ENCODE assay signal across 1 cellular context in genomic region chr5:60489377-60489776, GRCh38.
TF ChIP-seq lines count a peak whose summit lies in the region.

No MANE protein-coding gene starts in this region.

TF ChIP-seq in GM12878, 131 proteins besides CTCF, POLR2A, EP300 and RAD21:
- TF ChIP-seq LARP7 (IDR thresholded peaks at IDR 0.05) (no peak), EZH2 (IDR thresholded peaks at IDR 0.05; ENCODE audit: borderline replicate concordance, control insufficient read depth, low read depth, low read length) (no peak), SPI1 (IDR thresholded peaks at IDR 0.05; ENCODE audit: borderline replicate concordance, insufficient read depth, low read depth, low read length) (no peak), IKZF1 (conservative IDR thresholded peaks at IDR 0.05) (no peak), PRDM15 (CRISPR knock-in tag; IDR thresholded peaks at IDR 0.05) (no peak), BCLAF1 (IDR thresholded peaks at IDR 0.05) (no peak), ZNF384 (IDR thresholded peaks at IDR 0.05; ENCODE audit: borderline replicate concordance, low read depth, low read length) (no peak), HDAC6 (IDR thresholded peaks at IDR 0.05; ENCODE audit: unreplicated experiment) (no peak), FOXK2 (IDR thresholded peaks at IDR 0.05) (no peak), GATAD2B (conservative IDR thresholded peaks at IDR 0.05; ENCODE audit: low read depth) (no peak), ESRRA (IDR thresholded peaks at IDR 0.05; ENCODE audit: low read length) (no peak), MEF2B (IDR thresholded peaks at IDR 0.05; ENCODE audit: partially characterized antibody, poor library complexity, severe bottlenecking) (no peak)
- TF ChIP-seq, protein P1, sequence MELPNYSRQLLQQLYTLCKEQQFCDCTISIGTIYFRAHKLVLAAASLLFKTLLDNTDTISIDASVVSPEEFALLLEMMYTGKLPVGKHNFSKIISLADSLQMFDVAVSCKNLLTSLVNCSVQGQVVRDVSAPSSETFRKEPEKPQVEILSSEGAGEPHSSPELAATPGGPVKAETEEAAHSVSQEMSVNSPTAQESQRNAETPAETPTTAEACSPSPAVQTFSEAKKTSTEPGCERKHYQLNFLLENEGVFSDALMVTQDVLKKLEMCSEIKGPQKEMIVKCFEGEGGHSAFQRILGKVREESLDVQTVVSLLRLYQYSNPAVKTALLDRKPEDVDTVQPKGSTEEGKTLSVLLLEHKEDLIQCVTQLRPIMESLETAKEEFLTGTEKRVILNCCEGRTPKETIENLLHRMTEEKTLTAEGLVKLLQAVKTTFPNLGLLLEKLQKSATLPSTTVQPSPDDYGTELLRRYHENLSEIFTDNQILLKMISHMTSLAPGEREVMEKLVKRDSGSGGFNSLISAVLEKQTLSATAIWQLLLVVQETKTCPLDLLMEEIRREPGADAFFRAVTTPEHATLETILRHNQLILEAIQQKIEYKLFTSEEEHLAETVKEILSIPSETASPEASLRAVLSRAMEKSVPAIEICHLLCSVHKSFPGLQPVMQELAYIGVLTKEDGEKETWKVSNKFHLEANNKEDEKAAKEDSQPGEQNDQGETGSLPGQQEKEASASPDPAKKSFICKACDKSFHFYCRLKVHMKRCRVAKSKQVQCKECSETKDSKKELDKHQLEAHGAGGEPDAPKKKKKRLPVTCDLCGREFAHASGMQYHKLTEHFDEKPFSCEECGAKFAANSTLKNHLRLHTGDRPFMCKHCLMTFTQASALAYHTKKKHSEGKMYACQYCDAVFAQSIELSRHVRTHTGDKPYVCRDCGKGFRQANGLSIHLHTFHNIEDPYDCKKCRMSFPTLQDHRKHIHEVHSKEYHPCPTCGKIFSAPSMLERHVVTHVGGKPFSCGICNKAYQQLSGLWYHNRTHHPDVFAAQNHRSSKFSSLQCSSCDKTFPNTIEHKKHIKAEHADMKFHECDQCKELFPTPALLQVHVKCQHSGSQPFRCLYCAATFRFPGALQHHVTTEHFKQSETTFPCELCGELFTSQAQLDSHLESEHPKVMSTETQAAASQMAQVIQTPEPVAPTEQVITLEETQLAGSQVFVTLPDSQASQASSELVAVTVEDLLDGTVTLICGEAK (IDR thresholded peaks at IDR 0.05; ENCODE audit: borderline replicate concordance): no peak
